Comparison of ENCODE assay signal across 13 cellular contexts in genomic region chr2:165470351-165470750, GRCh38. TPM values are rescaled to one million over a fixed set of nuclear protein-coding genes. Genes with fewer than 3 reads are reported as not detected.
DNase-seq lines count a peak whose midpoint lies in the region; ATAC-seq and TF ChIP-seq lines count a peak whose summit lies in the region.
"Had no signal": no experiment of that assay in that cellular context is flagged by ENCODE, and none has a peak within 500 bp of the region (broad histone marks: within the 10 kb centered on the region; RNA-seq: fewer than 3 reads in every experiment).

No MANE protein-coding gene starts in this region.

- peak overlapping the region; percentile 83 for H3K4me3 Mint-ChIP-seq in GM23338
- H3K4me3 Mint-ChIP-seq: activated CD8-positive, alpha-beta memory T cell treated with anti-CD3 and anti-CD28 coated beads, Interleukin-2, amount 10 ng/mL, durations not matched to agents 7 days and 5 days; T-cell had no signal

- TF ChIP-seq EP300 in sigmoid colon (IDR thresholded peaks at IDR 0.05) = no peak

- peaks cover 2% of the 10 kb centered on the region for H3K27me3 Mint-ChIP-seq in GM23338 (ENCODE audit: insufficient read depth, low read depth, poor library complexity)

- TF ChIP-seq CTCF in GM23338 (conservative IDR thresholded peaks at IDR 0.05; ENCODE audit: low read depth in 2 of 2) (no peak), astrocyte of the spinal cord (IDR thresholded peaks at IDR 0.05; ENCODE audit: low read depth, low read length) (no peak), sigmoid colon (IDR thresholded peaks at IDR 0.05) (no peak)

- H3K27me3 ChIP-seq in GM23338 (ENCODE audit: insufficient read depth) (no peaks in the 10 kb centered on the region), iPS-15b (ENCODE audit: control insufficient read depth, insufficient read depth, low read length) (no peaks in the 10 kb centered on the region), sigmoid colon (no peaks in the 10 kb centered on the region)

- H3K79me2 ChIP-seq in GM23338 (replicated peaks; ENCODE audit: insufficient read depth) = no peaks in the 10 kb centered on the region

- no peaks in the 10 kb centered on the region for H3K9me2 ChIP-seq in GM23338 (ENCODE audit: insufficient read depth)

- peak overlapping the region; percentile 52 for H3K4me3 ChIP-seq in GM23338
- H3K4me3 ChIP-seq in astrocyte of the spinal cord (ENCODE audit: low read depth, low read length) = peak overlapping the region; percentile 62
- H3K4me3 ChIP-seq in iPS-15b (ENCODE audit: low read depth, low read length) = peak overlapping the region; percentile 71
- peak overlapping the region; percentile 43 to 60 (median 54) for H3K4me3 ChIP-seq in sigmoid colon

- no peaks in the 10 kb centered on the region for H4K20me1 ChIP-seq in GM23338 (replicated peaks; ENCODE audit: insufficient read depth)

- DNase-seq in GM23338 (ENCODE audit: low spot score) = no peak
- no peak for DNase-seq in astrocyte of the spinal cord (ENCODE audit: low read depth, low spot score)
- no peak for DNase-seq in sigmoid colon
- DNase-seq in 8988T = no peak
- DNase-seq in activated CD4-positive, alpha-beta T cell treated with anti-CD3 and anti-CD28 coated beads, Interleukin-2, amount 50 U/mL, for 1 hour = no peak
- no peak for DNase-seq in NCI-H82 treated with DMSO at 0.1 percent for 48 hours (lab: John Stamatoyannopoulos, UW; ENCODE audit: unreplicated experiment)
- DNase-seq: activated CD8-positive, alpha-beta memory T cell treated with anti-CD3 and anti-CD28 coated beads, Interleukin-2, amount 10 ng/mL, durations not matched to agents 7 days and 5 days; MM.1S; NCI-H69; occipital lobe; T-cell had no signal

- intact Hi-C loops in sigmoid colon (cut with DNase I) = no loop called here

- H3K9ac ChIP-seq in iPS-15b (ENCODE audit: low read depth, low read length) = no peak overlapping the region

- H3K9me3 ChIP-seq in iPS-15b (ENCODE audit: control insufficient read depth, insufficient read depth, low read length) (no peaks in the 10 kb centered on the region), sigmoid colon (no peaks in the 10 kb centered on the region)

- peak overlapping the region; percentile 72 for H3K4me2 ChIP-seq in GM23338

- H3K4me1 ChIP-seq in GM23338 (ENCODE audit: insufficient read depth) (peaks cover 26% of the 10 kb centered on the region; the same call in 1 of the 2 replicates), iPS-15b (ENCODE audit: control insufficient read depth, insufficient read depth, low read length) (peaks cover 15% of the 10 kb centered on the region), sigmoid colon (peaks cover 0 to 41% (median 19%) of the 10 kb centered on the region in 4 donors)

- peaks cover 42% of the 10 kb centered on the region for H3K4me1 Mint-ChIP-seq in GM23338
- H3K4me1 Mint-ChIP-seq: activated CD8-positive, alpha-beta memory T cell treated with anti-CD3 and anti-CD28 coated beads, Interleukin-2, amount 10 ng/mL, durations not matched to agents 7 days and 5 days; T-cell had no signal

- no peak overlapping the region for H3K27ac ChIP-seq in GM23338 (ENCODE audit: low read depth)
- H3K27ac ChIP-seq in sigmoid colon = peak overlapping the region in 2 of 4 donors; percentile 50 to 68

- H3K36me3 ChIP-seq in GM23338 (ENCODE audit: insufficient read depth) (no peaks in the 10 kb centered on the region), iPS-15b (ENCODE audit: control insufficient read depth, insufficient read depth, low read length) (no peaks in the 10 kb centered on the region), sigmoid colon (no peaks in the 10 kb centered on the region)

- no peak for ATAC-seq in GM23338
- ATAC-seq in HG02870 (IDR thresholded peaks at IDR 0.05; ENCODE audit: unreplicated experiment) = no peak
- ATAC-seq: activated CD8-positive, alpha-beta memory T cell treated with anti-CD3 and anti-CD28 coated beads, Interleukin-2, amount 10 ng/mL, durations not matched to agents 7 days and 5 days; T-cell had no signal

- peak overlapping the region; percentile 93 for H3K27ac Mint-ChIP-seq in GM23338
- H3K27ac Mint-ChIP-seq: activated CD8-positive, alpha-beta memory T cell treated with anti-CD3 and anti-CD28 coated beads, Interleukin-2, amount 10 ng/mL, durations not matched to agents 7 days and 5 days; T-cell had no signal

- H3K36me3 Mint-ChIP-seq in GM23338 (ENCODE audit: low read depth) = no peaks in the 10 kb centered on the region
- H3K36me3 Mint-ChIP-seq: activated CD8-positive, alpha-beta memory T cell treated with anti-CD3 and anti-CD28 coated beads, Interleukin-2, amount 10 ng/mL, durations not matched to agents 7 days and 5 days; T-cell had no signal

- in situ Hi-C loops in astrocyte of the spinal cord (cut with HindIII; ENCODE audit: low sequenced_read_pairs) = no loop called here

- H3K9me3 Mint-ChIP-seq in GM23338 = no peaks in the 10 kb centered on the region
- H3K9me3 Mint-ChIP-seq: T-cell had no signal

- TF ChIP-seq POLR2A in sigmoid colon (IDR thresholded peaks at IDR 0.05) = no peak

- H3F3A ChIP-seq in GM23338 (replicated peaks; ENCODE audit: low read depth) = no peaks in the 10 kb centered on the region

- H2AFZ ChIP-seq in GM23338 = no peak overlapping the region

TF ChIP-seq in GM23338, 12 proteins besides CTCF, POLR2A, EP300 and RAD21 (continues in another document):
- TF ChIP-seq ZNF331 (CRISPR knock-in tag; IDR thresholded peaks at IDR 0.05; ENCODE audit: low read depth) (no peak), NANOG (IDR thresholded peaks at IDR 0.05; ENCODE audit: borderline replicate concordance) (no peak), ETS1 (IDR thresholded peaks at IDR 0.05) (no peak), STAT1 (IDR thresholded peaks at IDR 0.05; ENCODE audit: unreplicated experiment) (no peak), EZH2phosphoT487 (IDR thresholded peaks at IDR 0.05; ENCODE audit: unreplicated experiment) (no peak), CREB1 (CRISPR knock-in tag; IDR thresholded peaks at IDR 0.05; ENCODE audit: low read depth) (no peak), POLR2AphosphoS5 (IDR thresholded peaks at IDR 0.05; ENCODE audit: low read depth) (no peak)

RNA-seq across cellular contexts. Expression of gene CSRNP3, which starts 0.9 kb away (rescaled TPM):
- total RNA-seq in GM23338 (2014; rRNA removed; shearing (Covaris generic)) = 3.0 and 3.8 TPM in 2 replicates
- polyA plus RNA-seq in GM23338 (2016; fragmentation: Nextera tagmentation; extraction: Ambion mirVana) = 6.8 and 7.2 TPM in 2 replicates
- 1 to 10 TPM; 3.9 to 6.6 (median 5.7) TPM for total RNA-seq in sigmoid colon
- polyA plus RNA-seq in sigmoid colon = 1 to 10 TPM in 2 of 3 donors, under 1 TPM in 1; 0.96 to 2.5 (median 1.8) TPM
- total RNA-seq: activated CD8-positive, alpha-beta memory T cell treated with anti-CD3 and anti-CD28 coated beads, Interleukin-2, amount 10 ng/mL, durations not matched to agents 7 days and 5 days had no signal
